33 cellular contexts compared by ENCODE assay signal in genomic region chr3:87317779-87318178, GRCh38. TPM values are rescaled to one million over a fixed set of nuclear protein-coding genes. Genes with fewer than 3 reads are reported as not detected.
"Had no signal": no experiment of that assay in that cellular context is flagged by ENCODE, and none has a peak within 500 bp of the region (broad histone marks: within the 10 kb centered on the region; RNA-seq: fewer than 3 reads in every experiment).

No MANE protein-coding gene starts in this region.

- H3K4me3 Mint-ChIP-seq: activated CD4-positive, alpha-beta memory T cell treated with anti-CD3 and anti-CD28 coated beads for 36 hours; activated naive CD4-positive, alpha-beta T cell treated with anti-CD3 and anti-CD28 coated beads, Interleukin-2, amount 50 U/mL, for 24 hours; activated T-cell treated with anti-CD3 and anti-CD28 coated beads, Interleukin-2, amount 50 U/mL, for 24 hours; central memory CD8-positive, alpha-beta T cell; nephron progenitor cell had no signal

- H3K27me3 ChIP-seq: esophagus squamous epithelium, neutrophil, right lobe of liver, testis had no signal

- H3K27ac ChIP-seq: epithelial cell of prostate, esophagus squamous epithelium, heart right ventricle, left ventricle myocardium inferior, neutrophil, right lobe of liver, testis had no signal

- H3K9me3 ChIP-seq: esophagus squamous epithelium, heart right ventricle, left ventricle myocardium inferior, neutrophil, right lobe of liver, testis had no signal

- DNase-seq: activated CD4-positive, alpha-beta memory T cell treated with anti-CD3 and anti-CD28 coated beads for 36 hours; activated CD4-positive, alpha-beta T cell treated with anti-CD3 and anti-CD28 coated beads for 48 hours; activated CD8-positive, alpha-beta memory T cell treated with anti-CD3 and anti-CD28 coated beads, Interleukin-2, amount 50 U/mL, for 4 hours; activated gamma-delta T cell; activated T-cell treated with anti-CD3 and anti-CD28 coated beads, Interleukin-2, amount 50 U/mL, for 24 hours; effector CD8-positive, alpha-beta T cell; esophagus squamous epithelium; foreskin melanocyte; heart right ventricle; kidney glomerular epithelial cell; left ventricle myocardium inferior; mesendoderm; nephron progenitor cell; right lobe of liver; stimulated activated CD4-positive, alpha-beta T cell treated with anti-CD3 and anti-CD28 coated beads, Interleukin-2, amount 100 ng/mL, for 48 hours; stimulated activated naive CD8-positive, alpha-beta T cell treated with anti-CD3 and anti-CD28 coated beads, Interleukin-15, Interleukin-2, amounts not matched to agents 100 U/mL and 50 U/mL, for 24 hours; testis had no signal

- H3K4me3 ChIP-seq: esophagus squamous epithelium, heart right ventricle, left ventricle myocardium inferior, lung, right lobe of liver, testis had no signal

- H3K9me3 Mint-ChIP-seq: activated CD4-positive, alpha-beta memory T cell treated with anti-CD3 and anti-CD28 coated beads for 36 hours; activated naive CD4-positive, alpha-beta T cell treated with anti-CD3 and anti-CD28 coated beads, Interleukin-2, amount 50 U/mL, for 24 hours; activated T-cell treated with anti-CD3 and anti-CD28 coated beads, Interleukin-2, amount 50 U/mL, for 24 hours; central memory CD8-positive, alpha-beta T cell had no signal

- H3K36me3 ChIP-seq: esophagus squamous epithelium, heart right ventricle, left ventricle myocardium inferior, neutrophil, right lobe of liver had no signal

- H3K4me1 ChIP-seq: heart right ventricle, left ventricle myocardium inferior, right lobe of liver, testis had no signal

- H3K36me3 Mint-ChIP-seq: activated CD4-positive, alpha-beta memory T cell treated with anti-CD3 and anti-CD28 coated beads for 36 hours; activated naive CD4-positive, alpha-beta T cell treated with anti-CD3 and anti-CD28 coated beads, Interleukin-2, amount 50 U/mL, for 24 hours had no signal

- H3K4me1 Mint-ChIP-seq: activated naive CD4-positive, alpha-beta T cell treated with anti-CD3 and anti-CD28 coated beads, Interleukin-2, amount 50 U/mL, for 24 hours; central memory CD8-positive, alpha-beta T cell had no signal

- H3K27ac Mint-ChIP-seq: activated CD4-positive, alpha-beta memory T cell treated with anti-CD3 and anti-CD28 coated beads for 36 hours; activated naive CD4-positive, alpha-beta T cell treated with anti-CD3 and anti-CD28 coated beads, Interleukin-2, amount 50 U/mL, for 24 hours; activated T-cell treated with anti-CD3 and anti-CD28 coated beads, Interleukin-2, amount 50 U/mL, for 24 hours; nephron progenitor cell had no signal

- ATAC-seq: activated CD4-positive, CD25-positive, alpha-beta regulatory T cell treated with anti-CD3 and anti-CD28 coated beads, Interleukin-2, amount 50 U/mL, for 24 hours; heart right ventricle; right lobe of liver; stimulated activated naive CD8-positive, alpha-beta T cell treated with anti-CD3 and anti-CD28 coated beads, Interleukin-15, Interleukin-2, amounts not matched to agents 100 U/mL and 50 U/mL, for 24 hours had no signal

RNA-seq across cellular contexts. Expression of gene POU1F1, which starts 41.4 kb away (rescaled TPM):
- total RNA-seq: activated CD4-positive, alpha-beta memory T cell treated with anti-CD3 and anti-CD28 coated beads for 36 hours; activated CD8-positive, alpha-beta memory T cell treated with anti-CD3 and anti-CD28 coated beads for 36 hours; bronchial epithelial cell; dermis microvascular lymphatic vessel endothelial cell; esophagus squamous epithelium; glomerular endothelial cell; heart right ventricle; left ventricle myocardium inferior; lung; mononuclear cell; myocyte; osteocyte; posterior vena cava; renal cortical epithelial cell; right lobe of liver; skeletal muscle tissue; testis had no signal
